In genomic region chr10:128210215-128211063, GRCh38 we compare ENCODE assay signal across 8 cellular contexts.
DNase-seq lines count a peak whose midpoint lies in the region; ATAC-seq and TF ChIP-seq lines count a peak whose summit lies in the region.

No MANE protein-coding gene starts in this region.

- peak; percentile 73 for TF ChIP-seq CTCF in AG04449 (IDR thresholded peaks at IDR 0.05; ENCODE audit: insufficient read depth, low read length, missing control alignments)
- TF ChIP-seq CTCF in IMR-90 (conservative IDR thresholded peaks at IDR 0.05; ENCODE audit: low read depth, low read length), result peak; percentile 51
- peak; percentile 89 for TF ChIP-seq CTCF in endodermal cell (conservative IDR thresholded peaks at IDR 0.05)

- H2BK15ac ChIP-seq in IMR-90 (ENCODE audit: low read depth, low read length), result no peak overlapping the region

- H2AK9ac ChIP-seq in IMR-90 (replicated peaks; ENCODE audit: low read depth, low read length, poor library complexity), result no peak overlapping the region

- H3K27ac ChIP-seq in IMR-90 (ENCODE audit: insufficient read depth, low read length) (no peak overlapping the region), endodermal cell (ENCODE audit: low read depth, low read length) (no peak overlapping the region)

- dilution Hi-C loops in IMR-90 (cut with HindIII; ENCODE audit: low sequenced_read_pairs, unreplicated experiment), result no loop called here

- no peaks in the 10 kb centered on the region for H3K36me3 Mint-ChIP-seq in endodermal cell (ENCODE audit: low read depth)

- H3K4me2 ChIP-seq in IMR-90 (ENCODE audit: low read depth, low read length), result peak overlapping the region; percentile 76

- no peak overlapping the region for H3K4ac ChIP-seq in IMR-90 (ENCODE audit: low read depth, low read length)

- ATAC-seq in GM19043 (IDR thresholded peaks at IDR 0.05; ENCODE audit: low read depth, unreplicated experiment), result peak; percentile 38
- ATAC-seq in IMR-90 (ENCODE audit: low read depth), result peak; percentile 80
- ATAC-seq in GM18861 (IDR thresholded peaks at IDR 0.05; ENCODE audit: unreplicated experiment), result no peak

- in situ Hi-C loops in IMR-90 (cut with MboI; ENCODE audit: low sequenced_read_pairs), result loop anchor here (10.0 kb wide), 1 partner anchor 1764 kb away; no protein-coding TSS in a partner anchor

- H3K27me3 Mint-ChIP-seq in endodermal cell (ENCODE audit: insufficient read depth), result peaks cover 12% of the 10 kb centered on the region

- H2AK5ac ChIP-seq in IMR-90 (ENCODE audit: low read depth, low read length), result no peak overlapping the region

- intact Hi-C loops in IMR-90 (cut with micrococcal nuclease), result loop anchor here (5.0 kb wide), 2 partner anchors 1917 to 1967 kb away; no protein-coding TSS in a partner anchor

- DNase-seq in AG04449 (ENCODE audit: low read depth, low spot score) (no peak), IMR-90 (no peak), endodermal cell (peak; percentile 91), midbrain (lab: John Stamatoyannopoulos, UW) (peak; percentile 19)
- peak; percentile 92 for DNase-seq in activated CD8-positive, alpha-beta memory T cell treated with anti-CD3 and anti-CD28 coated beads for 24 hours
- peak; percentile 46 to 57 for DNase-seq in stimulated activated CD8-positive, alpha-beta memory T cell treated with anti-CD3 and anti-CD28 coated beads, Interleukin-4, amount 100 ng/mL, for 1 hour (ENCODE audit: low read depth in 2 of 2, low spot score in 1 of 2)

- no peaks in the 10 kb centered on the region for H3K36me3 ChIP-seq in IMR-90 (ENCODE audit: control insufficient read depth, insufficient read depth, low read length)
- H3K36me3 ChIP-seq in endodermal cell (ENCODE audit: control insufficient read depth, insufficient read depth, low read length), result no peaks in the 10 kb centered on the region

- H2AFZ ChIP-seq in IMR-90 (replicated peaks; ENCODE audit: low read length, poor library complexity), result peak overlapping the region; percentile 91

- no peaks in the 10 kb centered on the region for H3K9me3 Mint-ChIP-seq in endodermal cell

- peak; percentile 29; the same call in 1 of the 2 replicates for TF ChIP-seq RAD21 in IMR-90 (IDR thresholded peaks at IDR 0.05; ENCODE audit: low read length)

- no peak overlapping the region for H4K8ac ChIP-seq in IMR-90 (ENCODE audit: low read depth in 2 of 2, low read length in 2 of 2)

- H3K27me3 ChIP-seq in IMR-90 (ENCODE audit: control insufficient read depth, insufficient read depth, low read length), result no peaks in the 10 kb centered on the region; the same call in 1 of the 2 replicates
- no peaks in the 10 kb centered on the region for H3K27me3 ChIP-seq in endodermal cell (ENCODE audit: control insufficient read depth, insufficient read depth, low read length, poor library complexity, severe bottlenecking)

- H3K56ac ChIP-seq in IMR-90 (ENCODE audit: extremely low read depth, insufficient read depth, low read length), result no peak overlapping the region

- no peaks in the 10 kb centered on the region for H3K4me1 ChIP-seq in IMR-90 (ENCODE audit: control insufficient read depth, insufficient read depth, low read length)
- H3K4me1 ChIP-seq in endodermal cell (ENCODE audit: control insufficient read depth, insufficient read depth, low read length), result peaks cover 15% of the 10 kb centered on the region

- H3K4me3 Mint-ChIP-seq in endodermal cell, result peak overlapping the region; percentile 46

- peaks cover 38% of the 10 kb centered on the region for H3K4me1 Mint-ChIP-seq in endodermal cell

- H3K4me3 ChIP-seq in AG04449 (ENCODE audit: low read depth, low read length) (peak overlapping the region; percentile 48), IMR-90 (ENCODE audit: insufficient read depth, low read depth, low read length) (peak overlapping the region; percentile 62), endodermal cell (ENCODE audit: low read length) (peak overlapping the region; percentile 72)

- H3K9ac ChIP-seq in IMR-90 (ENCODE audit: low read depth, low read length) (peak overlapping the region; percentile 42; the same call in 1 of the 2 replicates), endodermal cell (ENCODE audit: extremely low read depth, low read length, poor library complexity, severe bottlenecking) (no peak overlapping the region)

- WGBS in IMR-90 (ENCODE audit: extremely low coverage in 2 of 2, insufficient read length in 1 of 2), 2 experiments, result 4% methylated on average over 43 of the region's 91 CpGs; no CpG with 5 or more reads in 1 of the 2 experiments
- 0 to 7% methylated on average over 16 to 91 of the region's 91 CpGs for WGBS in endodermal cell (ENCODE audit: insufficient coverage in 1 of 2, insufficient read length in 1 of 2), 2 experiments

- H3K14ac ChIP-seq in IMR-90 (replicated peaks; ENCODE audit: low read depth, low read length), result no peak overlapping the region

- TF ChIP-seq POLR2A in IMR-90 (IDR thresholded peaks at IDR 0.05; ENCODE audit: low read depth, low read length), result no peak

- H2BK120ac ChIP-seq in IMR-90 (ENCODE audit: low read depth, low read length), result no peak overlapping the region

- no peak overlapping the region for H3K23ac ChIP-seq in IMR-90 (ENCODE audit: low read depth, low read length)

- no peak overlapping the region for H4K91ac ChIP-seq in IMR-90 (ENCODE audit: insufficient read depth, low read depth, low read length)

- no peak overlapping the region for H4K5ac ChIP-seq in IMR-90 (ENCODE audit: low read depth, low read length)

- no peak overlapping the region for H2BK20ac ChIP-seq in IMR-90 (ENCODE audit: low read depth, low read length)

- H4K20me1 ChIP-seq in IMR-90 (ENCODE audit: insufficient read depth, low read length), result no peaks in the 10 kb centered on the region

- no TSS peak for BruUV-seq in IMR-90 (replicated peaks; lab: Mats Ljungman, UMichigan)

- H3K9me3 ChIP-seq in IMR-90 (ENCODE audit: control insufficient read depth, insufficient read depth, low read length), result no peaks in the 10 kb centered on the region
- no peaks in the 10 kb centered on the region for H3K9me3 ChIP-seq in endodermal cell (ENCODE audit: control insufficient read depth, low read length)

- H2BK5ac ChIP-seq in IMR-90 (ENCODE audit: low read depth, low read length, poor library complexity, severe bottlenecking), result no peak overlapping the region

- H3K9me1 ChIP-seq in IMR-90 (ENCODE audit: insufficient read depth, low read length), result no peaks in the 10 kb centered on the region

- CTCF ChIA-PET in AG04449 (lab: Yijun Ruan, JAX) (interaction anchor here (0.6 to 3.0 kb wide), 8 partner anchors 9 to 1917 kb away, joined by 3 to 20 read pairs (median 4); no protein-coding TSS in a partner anchor), IMR-90 (lab: Yijun Ruan, JAX) (no interaction called here)

- POLR2A ChIA-PET in AG04449 (lab: Yijun Ruan, JAX) (no interaction called here), IMR-90 (lab: Charles Lee; ENCODE audit: unreplicated experiment) (no interaction called here)

- H3K18ac ChIP-seq in IMR-90 (ENCODE audit: low read depth, low read length), result no peak overlapping the region

- H3K27ac Mint-ChIP-seq in endodermal cell, result no peak overlapping the region

- H3K79me1 ChIP-seq in IMR-90 (ENCODE audit: low read depth in 1 of 2, low read length in 2 of 2), result no peaks in the 10 kb centered on the region

TF ChIP-seq in IMR-90, 13 proteins besides CTCF, POLR2A, EP300 and RAD21:
- peak; percentile 71; the same call in 1 of the 2 replicates for TF ChIP-seq MAZ (IDR thresholded peaks at IDR 0.05; ENCODE audit: borderline replicate concordance, low read depth, low read length)
- no peak for TF ChIP-seq NFE2L2 (IDR thresholded peaks at IDR 0.05; ENCODE audit: low read depth, low read length)

Comparison
In these comparisons a context has a peak if more than half of its experiments do, and no peak if none do; other contexts are left out.
1. DNase-seq: peak in activated CD8-positive, alpha-beta memory T cell treated with anti-CD3 and anti-CD28 coated beads for 24 hours (single experiment), endodermal cell (single experiment), midbrain (single experiment) and stimulated activated CD8-positive, alpha-beta memory T cell treated with anti-CD3 and anti-CD28 coated beads, Interleukin-4, amount 100 ng/mL, for 1 hour (2 of 2); none in AG04449 (single experiment) and IMR-90 (single experiment).
2. Peak in every context shown above with its lines, with median percentiles within 50 percentile points of each other: H3K4me3 ChIP-seq and CTCF ChIP-seq.